Comparison of ENCODE assay signal across 13 cellular contexts in genomic region chr10:92142512-92142911, GRCh38.
A peak's percentile ranks its signal among the peaks of the same experiment; 100 is the strongest.
DNase-seq lines count a peak whose midpoint lies in the region; ATAC-seq and TF ChIP-seq lines count a peak whose summit lies in the region.
"Had no signal": no experiment of that assay in that cellular context is flagged by ENCODE, and none has a peak within 500 bp of the region (broad histone marks: within the 10 kb centered on the region; RNA-seq: fewer than 3 reads in every experiment).

No MANE protein-coding gene starts in this region.

- H3K9ac ChIP-seq in adipocyte (ENCODE audit: low read length): no peak overlapping the region

- H3K4me1 ChIP-seq in adipocyte (ENCODE audit: control insufficient read depth, insufficient read depth, low read length) (peaks cover 6% of the 10 kb centered on the region), osteoblast (ENCODE audit: insufficient read depth, low read length) (peaks cover 16% of the 10 kb centered on the region)
- H3K4me1 ChIP-seq in effector memory CD4-positive, alpha-beta T cell (ENCODE audit: control insufficient read depth, insufficient read depth, low read length, poor library complexity, severe bottlenecking): no peaks in the 10 kb centered on the region

- H3K36me3 ChIP-seq in adipocyte (ENCODE audit: control insufficient read depth, insufficient read depth, low read length, severe bottlenecking) (no peaks in the 10 kb centered on the region), osteoblast (ENCODE audit: insufficient read depth, low read length) (no peaks in the 10 kb centered on the region)
- H3K36me3 ChIP-seq in effector memory CD4-positive, alpha-beta T cell (ENCODE audit: control insufficient read depth, insufficient read depth, low read length): no peaks in the 10 kb centered on the region

- H3K9me3 ChIP-seq in adipocyte (ENCODE audit: control insufficient read depth, low read length) (no peaks in the 10 kb centered on the region), osteoblast (ENCODE audit: low read depth, low read length) (no peaks in the 10 kb centered on the region)
- H3K9me3 ChIP-seq in effector memory CD4-positive, alpha-beta T cell (ENCODE audit: control insufficient read depth, low read length): no peaks in the 10 kb centered on the region

- peak; percentile 2 for ATAC-seq in HG03354 (IDR thresholded peaks at IDR 0.05; ENCODE audit: poor library complexity, severe bottlenecking, unreplicated experiment)
- ATAC-seq: CD8-positive, alpha-beta T cell; stimulated activated naive CD8-positive, alpha-beta T cell treated with anti-CD3 and anti-CD28 coated beads, Interleukin-15, amount 100 ng/mL, for 72 hours had no signal

- TF ChIP-seq CTCF in osteoblast (IDR thresholded peaks at IDR 0.05; ENCODE audit: extremely low read depth, low read depth, low read length): no peak

- DNase-seq in ELR (ENCODE audit: low read depth): peak; percentile 13
- peak; percentile 6 for DNase-seq in adipocyte (ENCODE audit: low read depth)
- DNase-seq in osteoblast (ENCODE audit: insufficient read length, low spot score, missing footprints): no peak
- DNase-seq in activated CD4-positive, CD25-positive, alpha-beta regulatory T cell treated with anti-CD3 and anti-CD28 coated beads, Interleukin-2, amount 50 U/mL, for 72 hours: no peak
- DNase-seq in effector memory CD4-positive, alpha-beta T cell: no peak
- no peak for DNase-seq in cerebellar nuclear complex (lab: John Stamatoyannopoulos, UW)
- no peak for DNase-seq in kidney tubule cell (ENCODE audit: low spot score)
- DNase-seq: CD8-positive, alpha-beta T cell; dorsolateral prefrontal cortex; NCI-H524 treated with DMSO at 0.1 percent for 48 hours; SHP77; stimulated activated naive CD8-positive, alpha-beta T cell treated with anti-CD3 and anti-CD28 coated beads, Interleukin-15, amount 100 ng/mL, for 72 hours had no signal

- H3K4me3 ChIP-seq in adipocyte (ENCODE audit: low read length) (no peak overlapping the region), osteoblast (ENCODE audit: insufficient read depth, low read length) (no peak overlapping the region)
- no peak overlapping the region for H3K4me3 ChIP-seq in effector memory CD4-positive, alpha-beta T cell (ENCODE audit: insufficient read depth, low read depth, low read length, poor library complexity, severe bottlenecking)
- H3K4me3 ChIP-seq: dorsolateral prefrontal cortex had no signal

- no peaks in the 10 kb centered on the region for H4K20me1 ChIP-seq in osteoblast (ENCODE audit: insufficient read depth, low read length)

- H3K27me3 ChIP-seq in adipocyte (replicated peaks; ENCODE audit: control insufficient read depth, insufficient read depth, low read length): no peaks in the 10 kb centered on the region
- H3K27me3 ChIP-seq in osteoblast (ENCODE audit: insufficient read depth, low read length): no peaks in the 10 kb centered on the region
- H3K27me3 ChIP-seq in effector memory CD4-positive, alpha-beta T cell (replicated peaks; ENCODE audit: control insufficient read depth, insufficient read depth, low read length, poor library complexity, severe bottlenecking): no peaks in the 10 kb centered on the region
- H3K27me3 ChIP-seq: dorsolateral prefrontal cortex had no signal

- peak overlapping the region; percentile 5 for H3K4me2 ChIP-seq in osteoblast (ENCODE audit: insufficient read depth, low read length)

- H3K79me2 ChIP-seq in osteoblast (ENCODE audit: insufficient read depth, low read length): no peaks in the 10 kb centered on the region

- H2AFZ ChIP-seq in osteoblast (ENCODE audit: low read length): no peak overlapping the region

- no peak overlapping the region for H3K27ac ChIP-seq in osteoblast (ENCODE audit: low read depth, low read length)
- no peak overlapping the region for H3K27ac ChIP-seq in effector memory CD4-positive, alpha-beta T cell (ENCODE audit: insufficient read depth, low read length, poor library complexity, severe bottlenecking)

Comparison
In these comparisons a context has a peak if more than half of its experiments do, and no peak if none do; other contexts are left out.
1. DNase-seq: peak in ELR (single experiment) and adipocyte (single experiment); none in osteoblast (single experiment), activated CD4-positive, CD25-positive, alpha-beta regulatory T cell treated with anti-CD3 and anti-CD28 coated beads, Interleukin-2, amount 50 U/mL, for 72 hours (single experiment), effector memory CD4-positive, alpha-beta T cell (0 of 3), cerebellar nuclear complex (0 of 2) and kidney tubule cell (single experiment).